Comparison of ENCODE assay signal across 9 cellular contexts in genomic region chr12:49058366-49059062, GRCh38. TPM values are rescaled to one million over a fixed set of nuclear protein-coding genes. Genes with fewer than 3 reads are reported as not detected.
A peak's percentile ranks its signal among the peaks of the same experiment; 100 is the strongest.
DNase-seq lines count a peak whose midpoint lies in the region; FAIRE-seq and TF ChIP-seq lines count a peak whose summit lies in the region.
"Had no signal": no experiment of that assay in that cellular context is flagged by ENCODE, and none has a peak within 500 bp of the region (broad histone marks: within the 10 kb centered on the region; RNA-seq: fewer than 3 reads in every experiment).

No MANE protein-coding gene starts in this region.

- H3K4ac ChIP-seq in H1 (replicated peaks; ENCODE audit: insufficient read length, low read depth, low read length), result no peak overlapping the region

- H3K4me1 Mint-ChIP-seq in CD4-positive, alpha-beta memory T cell, result peaks cover 45 to 65% (median 58%) of the 10 kb centered on the region in 4 donors

- no peak overlapping the region for H4K8ac ChIP-seq in H1 (ENCODE audit: extremely low read depth, insufficient read depth, low read length)

- no peak overlapping the region for H2AFZ ChIP-seq in H1 (ENCODE audit: low read length)
- no peak overlapping the region for H2AFZ ChIP-seq in neuron (ENCODE audit: low read depth, low read length)

- peaks cover 15% of the 10 kb centered on the region for H3K36me3 ChIP-seq in CD4-positive, alpha-beta memory T cell (ENCODE audit: insufficient read depth, low read length)
- peaks cover 35% of the 10 kb centered on the region for H3K36me3 ChIP-seq in MG63
- peaks cover 9 to 17% (median 15%) of the 10 kb centered on the region in 4 experiments for H3K36me3 ChIP-seq in H1 (ENCODE audit: control insufficient read depth in 2 of 4, insufficient read depth in 4 of 4, low read length in 3 of 4)
- peaks cover 27% of the 10 kb centered on the region for H3K36me3 ChIP-seq in neuron (ENCODE audit: insufficient read depth, low read length)

- no peak overlapping the region for H3K23ac ChIP-seq in H1 (ENCODE audit: insufficient read length)

- peaks cover 0 to 1% (median 0%) of the 10 kb centered on the region in 8 donors for H3K9me3 Mint-ChIP-seq in CD4-positive, alpha-beta memory T cell

- H3K27ac Mint-ChIP-seq in CD4-positive, alpha-beta memory T cell, result peak overlapping the region; percentile 76 to 96 (median 89)

- peaks cover 33% of the 10 kb centered on the region for H3K79me1 ChIP-seq in H1 (ENCODE audit: low read depth, low read length)

- H3K9me3 ChIP-seq in CD4-positive, alpha-beta memory T cell (ENCODE audit: control insufficient read depth in 1 of 2, low read length in 2 of 2), result no peaks in the 10 kb centered on the region
- H3K9me3 ChIP-seq in MG63, result no peaks in the 10 kb centered on the region
- no peaks in the 10 kb centered on the region for H3K9me3 ChIP-seq in H1 (ENCODE audit: insufficient read depth in 2 of 2, low read depth in 1 of 2, low read length in 1 of 2)
- no peaks in the 10 kb centered on the region for H3K9me3 ChIP-seq in neuron (ENCODE audit: low read length)

- no peak overlapping the region for H3K18ac ChIP-seq in H1 (ENCODE audit: extremely low read depth, low read length)

- peak overlapping the region; percentile 90 to 96 (median 94) for H3K4me3 Mint-ChIP-seq in CD4-positive, alpha-beta memory T cell

- H4K20me1 ChIP-seq in H1 (replicated peaks in 1 of 2; ENCODE audit: control insufficient read depth in 1 of 2, insufficient read depth in 2 of 2, low read length in 2 of 2), result peaks cover 37 to 49% of the 10 kb centered on the region in 2 experiments

- peak overlapping the region; percentile 90 for H3K27ac ChIP-seq in CD4-positive, alpha-beta memory T cell (ENCODE audit: low read depth, low read length)
- no peak overlapping the region for H3K27ac ChIP-seq in H1 (ENCODE audit: low read depth, low read length)

- H2BK5ac ChIP-seq in H1 (ENCODE audit: low read depth, low read length), result no peak overlapping the region

- no peaks in the 10 kb centered on the region for H3K27me3 ChIP-seq in CD4-positive, alpha-beta memory T cell (ENCODE audit: insufficient read depth, low read length)
- H3K27me3 ChIP-seq in MG63 (no peaks in the 10 kb centered on the region), H1 (replicated peaks in 1 of 4; ENCODE audit: control insufficient read depth in 3 of 4, extremely low read depth in 1 of 4, insufficient read depth in 3 of 4, low read length in 3 of 4) (no peaks in the 10 kb centered on the region), neuron (ENCODE audit: insufficient read depth, low read length) (no peaks in the 10 kb centered on the region)

- peak overlapping the region; percentile 34 to 98 (median 68); a peak in 6 of 7 replicates for H3K9ac ChIP-seq in H1 (replicated peaks in 1 of 4; ENCODE audit: extremely low read depth in 1 of 4, low read depth in 3 of 4, low read length in 3 of 4)

- no peak overlapping the region for H2BK120ac ChIP-seq in H1 (replicated peaks; ENCODE audit: low read depth, low read length)

- H3K23me2 ChIP-seq in H1 (ENCODE audit: low read depth, low read length), result peaks cover 15% of the 10 kb centered on the region

- TF ChIP-seq POLR2A in H1 (IDR thresholded peaks at IDR 0.05; ENCODE audit: control extremely low read depth in 1 of 2, low read depth in 2 of 2, low read length in 2 of 2), result no peak

- peaks cover 51 to 66% of the 10 kb centered on the region in 2 experiments for H3K79me2 ChIP-seq in H1 (ENCODE audit: control insufficient read depth in 1 of 2, insufficient read depth in 2 of 2, low read length in 2 of 2)

- intact Hi-C loops in CD4-positive, alpha-beta memory T cell (cut with micrococcal nuclease), result no loop called here

- H2BK20ac ChIP-seq in H1 (ENCODE audit: low read length), result no peak overlapping the region

- H3K14ac ChIP-seq in H1 (ENCODE audit: insufficient read length), result no peak overlapping the region

- H3K4me3 ChIP-seq in CD4-positive, alpha-beta memory T cell (ENCODE audit: low read length in 2 of 2), result peak overlapping the region; percentile 82 to 97
- peak overlapping the region; percentile 82 for H3K4me3 ChIP-seq in MG63
- H3K4me3 ChIP-seq in H1 (ENCODE audit: extremely low read depth in 1 of 4, insufficient read depth in 2 of 4, low read depth in 3 of 4, low read length in 4 of 4), result peak overlapping the region; percentile 85 to 97 (median 96)
- H3K4me3 ChIP-seq in neuron (ENCODE audit: low read length), result peak overlapping the region; percentile 95

- no peak overlapping the region for H3K56ac ChIP-seq in H1 (replicated peaks; ENCODE audit: insufficient read length, low read depth, low read length)

- no peak for TF ChIP-seq EP300 in H1 (IDR thresholded peaks at IDR 0.05; ENCODE audit: borderline replicate concordance in 1 of 2, low read depth in 2 of 2, low read length in 2 of 2)

- H3K4me2 ChIP-seq in H1 (ENCODE audit: insufficient read depth in 1 of 2, low read depth in 2 of 2, low read length in 2 of 2), result peak overlapping the region; percentile 81 to 98

- TF ChIP-seq RAD21 in H1 (IDR thresholded peaks at IDR 0.05 in 1 of 2, conservative IDR thresholded peaks at IDR 0.05 in 1 of 2; ENCODE audit: low read depth in 2 of 2, low read length in 2 of 2), result no peak

- peaks cover 56% of the 10 kb centered on the region for H3K4me1 ChIP-seq in CD4-positive, alpha-beta memory T cell (ENCODE audit: insufficient read depth, low read length)
- H3K4me1 ChIP-seq in H1 (replicated peaks in 1 of 4; ENCODE audit: control insufficient read depth in 3 of 4, insufficient read depth in 4 of 4, low read length in 3 of 4) (peaks cover 9 to 37% (median 13%) of the 10 kb centered on the region in 4 experiments), neuron (ENCODE audit: insufficient read depth, low read length) (peaks cover 41% of the 10 kb centered on the region)

- TF ChIP-seq CTCF in H1 (IDR thresholded peaks at IDR 0.05; ENCODE audit: control extremely low read depth in 1 of 3, insufficient read depth in 1 of 3, low read depth in 1 of 3, low read length in 3 of 3), result no peak

- H4K91ac ChIP-seq in H1 (replicated peaks; ENCODE audit: insufficient read length, low read length), result no peak overlapping the region

- 50% methylated on average over 5 of the region's 5 CpGs; no CpG with 5 or more reads in 1 of the 2 experiments for WGBS in H1 (ENCODE audit: extremely low coverage in 1 of 2, insufficient coverage in 1 of 2, insufficient read length in 1 of 2, insufficient replicate concordance in 2 of 2, low coverage in 1 of 2, low lambda C conversion rate in 2 of 2, missing lambda C conversion rate in 1 of 2), 2 experiments

- CTCF ChIA-PET in CD4-positive, alpha-beta memory T cell (lab: Charles Lee; ENCODE audit: partially characterized antibody), result interaction anchor here (0.7 to 2.0 kb wide), 6 partner anchors 14 to 155 kb away, joined by 3 to 5 read pairs (median 4); a partner anchor contains a TSS
- CTCF ChIA-PET in H1 (lab: Charles Lee; ENCODE audit: partially characterized antibody), result interaction anchor here (0.9 to 2.7 kb wide), 5 partner anchors 14 to 70 kb away, joined by 3 to 16 read pairs (median 10); partner anchors contain the start of gene DHH

- H2AK5ac ChIP-seq in H1 (ENCODE audit: low read depth, low read length), result no peak overlapping the region

- H2BK15ac ChIP-seq in H1 (ENCODE audit: low read length), result no peak overlapping the region

- peaks cover 10 to 38% of the 10 kb centered on the region in 2 donors for H3K36me3 Mint-ChIP-seq in CD4-positive, alpha-beta memory T cell

- H3K27me3 Mint-ChIP-seq in CD4-positive, alpha-beta memory T cell, result no peaks in the 10 kb centered on the region

- H2BK12ac ChIP-seq in H1 (ENCODE audit: low read depth, low read length), result no peak overlapping the region

- no peak overlapping the region for H4K5ac ChIP-seq in H1 (ENCODE audit: insufficient read length, low read depth, low read length)

- POLR2A ChIA-PET in CD4-positive, alpha-beta memory T cell (lab: Charles Lee; ENCODE audit: partially characterized antibody), result interaction anchor here (0.6 to 2.3 kb wide), 8 partner anchors 11 to 130 kb away, joined by 3 to 24 read pairs (median 4); partner anchors contain the start of genes LMBR1L, RHEBL1, TUBA1A and TUBA1B
- POLR2A ChIA-PET in H1 (lab: Charles Lee; ENCODE audit: partially characterized antibody), result interaction anchor here (0.7 to 5.6 kb wide), 14 partner anchors 10 to 201 kb away, joined by 3 to 47 read pairs (median 5); partner anchors contain the start of genes DDN, PRKAG1, RHEBL1 and TUBA1B

- FAIRE-seq in H1 (lab: Jason Lieb, UNC), result no peak
- FAIRE-seq: colon had no signal

- DNase-seq in CD4-positive, alpha-beta memory T cell, result no peak
- no peak for DNase-seq in MG63
- no peak for DNase-seq in H1 (ENCODE audit: low read depth in 1 of 2, low spot score in 2 of 2)
- DNase-seq in NCI-H1930 (lab: John Stamatoyannopoulos, UW), result no peak
- DNase-seq in DMS 273 treated with DMSO at 0.1 percent for 48 hours (lab: John Stamatoyannopoulos, UW), result no peak
- no peak for DNase-seq in KG1 (lab: John Stamatoyannopoulos, UW)
- no peak for DNase-seq in amniotic stem cell (lab: John Stamatoyannopoulos, UW)

RNA-seq across cellular contexts. Expression of gene KMT2D, which starts 2.1 kb away (rescaled TPM):
- total RNA-seq in CD4-positive, alpha-beta memory T cell, result 100 to 1,000 TPM; 133 to 159 TPM
- polyA plus RNA-seq in CD4-positive, alpha-beta memory T cell, result 10 to 100 TPM in 1 of 2 donors, under 1 TPM in 1; 0.16 to 26.7 TPM
- total RNA-seq in MG63 (2014; rRNA removed; shearing (Covaris generic); ENCODE audit: low replicate concordance), result 8.6 and 11.7 TPM in 2 replicates
- total RNA-seq in H1 (2021; fragmentation: NEBNext Ultra II Directional; extraction: Animal tissue kit (Norgen Biotek cat#: 25700)), result 86.3 and 92.3 TPM in 2 replicates
- 9.1 and 15.7 TPM in 2 replicates for polyA plus RNA-seq in H1 (2011; rRNA removed)
- 14.5 TPM for polyA plus RNA-seq in H1 (2011; cell fraction: cytosol; rRNA removed)
- polyA plus RNA-seq in H1 (2011; cell fraction: nucleus; rRNA removed), result 56.4 TPM
- 30.8 to 49.4 TPM (median 44.1 TPM) in 4 replicates for polyA plus RNA-seq in H1 (2012, experiment 1 of 2)
- polyA plus RNA-seq in H1 (2012, experiment 2 of 2), result 16.1 TPM
- polyA plus RNA-seq in H1 (2013, experiment 1 of 2), result 18.0 TPM
- polyA plus RNA-seq in H1 (2013, experiment 2 of 2), result 12.9 TPM
- 34.4 and 39.4 TPM in 2 replicates for polyA minus RNA-seq in H1 (2011; rRNA and poly(A)+ RNA removed)
- 64.4 TPM for polyA minus RNA-seq in H1 (2011; cell fraction: cytosol; rRNA and poly(A)+ RNA removed)
- 44.7 TPM for polyA minus RNA-seq in H1 (2011; cell fraction: nucleus; rRNA and poly(A)+ RNA removed)

RNA-seq across cellular contexts. Expression of gene RHEBL1, which starts 11.3 kb away (rescaled TPM):
- 1 to 10 TPM; 2.7 to 2.9 TPM for total RNA-seq in CD4-positive, alpha-beta memory T cell
- 10 to 100 TPM in 1 of 2 donors, 1 to 10 TPM in 1; 9.2 to 10.5 TPM for polyA plus RNA-seq in CD4-positive, alpha-beta memory T cell
- 0.16 TPM in 1 of 2 replicates, not detected in the other for total RNA-seq in MG63 (2014; rRNA removed; shearing (Covaris generic); ENCODE audit: low replicate concordance)
- 7.0 and 7.5 TPM in 2 replicates for total RNA-seq in H1 (2021; fragmentation: NEBNext Ultra II Directional; extraction: Animal tissue kit (Norgen Biotek cat#: 25700))
- 8.1 and 9.4 TPM in 2 replicates for polyA plus RNA-seq in H1 (2011; rRNA removed)
- polyA plus RNA-seq in H1 (2011; cell fraction: cytosol; rRNA removed), result 8.9 TPM
- 8.4 TPM for polyA plus RNA-seq in H1 (2011; cell fraction: nucleus; rRNA removed)
- polyA plus RNA-seq in H1 (2012, experiment 1 of 2), result 6.8 to 8.2 TPM (median 7.4 TPM) in 4 replicates
- 6.5 TPM for polyA plus RNA-seq in H1 (2012, experiment 2 of 2)
- 4.7 TPM for polyA plus RNA-seq in H1 (2013, experiment 1 of 2)
- polyA plus RNA-seq in H1 (2013, experiment 2 of 2), result 4.9 TPM
- polyA minus RNA-seq in H1 (2011; rRNA and poly(A)+ RNA removed), result 5.3 and 7.7 TPM in 2 replicates
- polyA minus RNA-seq in H1 (2011; cell fraction: cytosol; rRNA and poly(A)+ RNA removed), result 3.9 TPM
- polyA minus RNA-seq in H1 (2011; cell fraction: nucleus; rRNA and poly(A)+ RNA removed), result 3.0 TPM

RNA-seq across cellular contexts. Expression of gene DHH, which starts 36.1 kb away (rescaled TPM):
- under 1 TPM; 0.35 to 0.44 TPM for total RNA-seq in CD4-positive, alpha-beta memory T cell
- polyA plus RNA-seq in CD4-positive, alpha-beta memory T cell, result not detected
- total RNA-seq in MG63 (2014; rRNA removed; shearing (Covaris generic); ENCODE audit: low replicate concordance), result not detected in 2 replicates
- 0.11 and 0.13 TPM in 2 replicates for total RNA-seq in H1 (2021; fragmentation: NEBNext Ultra II Directional; extraction: Animal tissue kit (Norgen Biotek cat#: 25700))
- 0.03 and 0.09 TPM in 2 replicates for polyA plus RNA-seq in H1 (2011; rRNA removed)
- 0.03 TPM for polyA plus RNA-seq in H1 (2011; cell fraction: cytosol; rRNA removed)
- 0.16 TPM for polyA plus RNA-seq in H1 (2011; cell fraction: nucleus; rRNA removed)
- polyA plus RNA-seq in H1 (2012, experiment 1 of 2), result 0.04 to 0.09 TPM (median 0.05 TPM) in 4 replicates
- polyA plus RNA-seq in H1 (2012, experiment 2 of 2), result not detected
- polyA plus RNA-seq in H1 (2013, experiment 1 of 2), result 0.04 TPM
- polyA plus RNA-seq in H1 (2013, experiment 2 of 2), result 0.06 TPM
- polyA minus RNA-seq in H1 (2011; rRNA and poly(A)+ RNA removed), result not detected in 2 replicates
- not detected for polyA minus RNA-seq in H1 (2011; cell fraction: cytosol; rRNA and poly(A)+ RNA removed)
- not detected for polyA minus RNA-seq in H1 (2011; cell fraction: nucleus; rRNA and poly(A)+ RNA removed)

RNA-seq across cellular contexts. Expression of gene PRKAG1, which starts 39.9 kb away (rescaled TPM):
- total RNA-seq in CD4-positive, alpha-beta memory T cell, result 10 to 100 TPM; 48.9 to 53.7 TPM
- polyA plus RNA-seq in CD4-positive, alpha-beta memory T cell, result 10 to 100 TPM; 47.8 to 50.3 TPM
- total RNA-seq in MG63 (2014; rRNA removed; shearing (Covaris generic); ENCODE audit: low replicate concordance), result 76.4 and 102 TPM in 2 replicates
- 36.3 and 38.6 TPM in 2 replicates for total RNA-seq in H1 (2021; fragmentation: NEBNext Ultra II Directional; extraction: Animal tissue kit (Norgen Biotek cat#: 25700))
- 32.3 and 57.5 TPM in 2 replicates for polyA plus RNA-seq in H1 (2011; rRNA removed)
- 43.9 TPM for polyA plus RNA-seq in H1 (2011; cell fraction: cytosol; rRNA removed)
- 20.4 TPM for polyA plus RNA-seq in H1 (2011; cell fraction: nucleus; rRNA removed)
- 41.3 to 53.9 TPM (median 44.4 TPM) in 4 replicates for polyA plus RNA-seq in H1 (2012, experiment 1 of 2)
- polyA plus RNA-seq in H1 (2012, experiment 2 of 2), result 35.5 TPM
- polyA plus RNA-seq in H1 (2013, experiment 1 of 2), result 37.2 TPM
- 38.9 TPM for polyA plus RNA-seq in H1 (2013, experiment 2 of 2)
- 27.7 and 50.1 TPM in 2 replicates for polyA minus RNA-seq in H1 (2011; rRNA and poly(A)+ RNA removed)
- 17.1 TPM for polyA minus RNA-seq in H1 (2011; cell fraction: cytosol; rRNA and poly(A)+ RNA removed)
- polyA minus RNA-seq in H1 (2011; cell fraction: nucleus; rRNA and poly(A)+ RNA removed), result 14.7 TPM

RNA-seq across cellular contexts. Expression of gene LMBR1L, which starts 52.1 kb away (rescaled TPM):
- total RNA-seq in CD4-positive, alpha-beta memory T cell, result 100 to 1,000 TPM; 222 to 226 TPM
- 10 to 100 TPM; 35.9 to 46.5 TPM for polyA plus RNA-seq in CD4-positive, alpha-beta memory T cell
- total RNA-seq in MG63 (2014; rRNA removed; shearing (Covaris generic); ENCODE audit: low replicate concordance), result 20.5 and 28.4 TPM in 2 replicates
- 47.7 and 49.6 TPM in 2 replicates for total RNA-seq in H1 (2021; fragmentation: NEBNext Ultra II Directional; extraction: Animal tissue kit (Norgen Biotek cat#: 25700))
- polyA plus RNA-seq in H1 (2011; rRNA removed), result 36.6 and 54.6 TPM in 2 replicates
- polyA plus RNA-seq in H1 (2011; cell fraction: cytosol; rRNA removed), result 42.5 TPM
- 180 TPM for polyA plus RNA-seq in H1 (2011; cell fraction: nucleus; rRNA removed)
- polyA plus RNA-seq in H1 (2012, experiment 1 of 2), result 30.8 to 52.0 TPM (median 47.4 TPM) in 4 replicates
- polyA plus RNA-seq in H1 (2012, experiment 2 of 2), result 37.8 TPM
- polyA plus RNA-seq in H1 (2013, experiment 1 of 2), result 30.1 TPM
- 33.4 TPM for polyA plus RNA-seq in H1 (2013, experiment 2 of 2)
- polyA minus RNA-seq in H1 (2011; rRNA and poly(A)+ RNA removed), result 99.6 and 107 TPM in 2 replicates
- polyA minus RNA-seq in H1 (2011; cell fraction: cytosol; rRNA and poly(A)+ RNA removed), result 35.4 TPM
- 78.7 TPM for polyA minus RNA-seq in H1 (2011; cell fraction: nucleus; rRNA and poly(A)+ RNA removed)
